Comparison of ENCODE assay signal across 1 cellular context in the genomic region with DNA sequence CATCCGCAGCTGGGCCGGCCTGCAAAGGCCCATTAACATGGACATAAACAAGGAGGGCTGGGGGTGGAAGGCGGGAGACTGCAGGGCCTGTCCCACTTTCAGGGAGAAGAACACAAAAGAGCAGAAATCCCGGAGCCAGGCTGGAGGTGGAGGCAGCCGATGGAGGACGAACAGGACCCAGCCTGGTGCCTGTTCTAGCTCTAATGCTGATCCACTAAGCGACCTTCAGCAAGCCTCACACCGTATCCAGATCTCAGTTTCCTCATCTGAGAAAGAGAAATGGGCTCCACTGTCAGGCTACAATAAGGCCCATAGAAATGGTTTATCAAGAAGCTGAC.
TF ChIP-seq lines count a peak whose summit lies in the region.

No MANE protein-coding gene starts in this region.

TF ChIP-seq in GM23338, 12 proteins besides CTCF, POLR2A, EP300 and RAD21 (continued from another document):
- TF ChIP-seq, protein P1, sequence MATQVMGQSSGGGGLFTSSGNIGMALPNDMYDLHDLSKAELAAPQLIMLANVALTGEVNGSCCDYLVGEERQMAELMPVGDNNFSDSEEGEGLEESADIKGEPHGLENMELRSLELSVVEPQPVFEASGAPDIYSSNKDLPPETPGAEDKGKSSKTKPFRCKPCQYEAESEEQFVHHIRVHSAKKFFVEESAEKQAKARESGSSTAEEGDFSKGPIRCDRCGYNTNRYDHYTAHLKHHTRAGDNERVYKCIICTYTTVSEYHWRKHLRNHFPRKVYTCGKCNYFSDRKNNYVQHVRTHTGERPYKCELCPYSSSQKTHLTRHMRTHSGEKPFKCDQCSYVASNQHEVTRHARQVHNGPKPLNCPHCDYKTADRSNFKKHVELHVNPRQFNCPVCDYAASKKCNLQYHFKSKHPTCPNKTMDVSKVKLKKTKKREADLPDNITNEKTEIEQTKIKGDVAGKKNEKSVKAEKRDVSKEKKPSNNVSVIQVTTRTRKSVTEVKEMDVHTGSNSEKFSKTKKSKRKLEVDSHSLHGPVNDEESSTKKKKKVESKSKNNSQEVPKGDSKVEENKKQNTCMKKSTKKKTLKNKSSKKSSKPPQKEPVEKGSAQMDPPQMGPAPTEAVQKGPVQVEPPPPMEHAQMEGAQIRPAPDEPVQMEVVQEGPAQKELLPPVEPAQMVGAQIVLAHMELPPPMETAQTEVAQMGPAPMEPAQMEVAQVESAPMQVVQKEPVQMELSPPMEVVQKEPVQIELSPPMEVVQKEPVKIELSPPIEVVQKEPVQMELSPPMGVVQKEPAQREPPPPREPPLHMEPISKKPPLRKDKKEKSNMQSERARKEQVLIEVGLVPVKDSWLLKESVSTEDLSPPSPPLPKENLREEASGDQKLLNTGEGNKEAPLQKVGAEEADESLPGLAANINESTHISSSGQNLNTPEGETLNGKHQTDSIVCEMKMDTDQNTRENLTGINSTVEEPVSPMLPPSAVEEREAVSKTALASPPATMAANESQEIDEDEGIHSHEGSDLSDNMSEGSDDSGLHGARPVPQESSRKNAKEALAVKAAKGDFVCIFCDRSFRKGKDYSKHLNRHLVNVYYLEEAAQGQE (IDR thresholded peaks at IDR 0.05; ENCODE audit: unreplicated experiment) = no peak
